In genomic region chr11:1827095-1827797, GRCh38 we compare ENCODE assay signal across 8 cellular contexts. TPM values are rescaled to one million over a fixed set of nuclear protein-coding genes. Genes with fewer than 3 reads are reported as not detected.
DNase-seq lines count a peak whose midpoint lies in the region; ATAC-seq and TF ChIP-seq lines count a peak whose summit lies in the region.

No MANE protein-coding gene starts in this region.

- H3K9me3 ChIP-seq in fibroblast of lung (ENCODE audit: control insufficient read depth, insufficient read depth, low read depth, low read length): no peaks in the 10 kb centered on the region
- no peaks in the 10 kb centered on the region for H3K9me3 ChIP-seq in CD8-positive, alpha-beta T cell (ENCODE audit: low read length)

- peak overlapping the region; percentile 51 for H3K4me2 ChIP-seq in fibroblast of lung (ENCODE audit: extremely low read depth, insufficient read depth, low read length)

- H3K36me3 Mint-ChIP-seq in CD8-positive, alpha-beta T cell: no peaks in the 10 kb centered on the region

- no peaks in the 10 kb centered on the region for H4K20me1 ChIP-seq in fibroblast of lung (ENCODE audit: control insufficient read depth, extremely low read depth, insufficient read depth, low read length)

- ATAC-seq in GM19397 (IDR thresholded peaks at IDR 0.05; ENCODE audit: unreplicated experiment): no peak
- ATAC-seq in CD8-positive, alpha-beta T cell: no peak
- no peak for ATAC-seq in HG03378 (IDR thresholded peaks at IDR 0.05; ENCODE audit: unreplicated experiment)
- no peak for ATAC-seq in HG02885 (IDR thresholded peaks at IDR 0.05; ENCODE audit: poor library complexity, unreplicated experiment)

- POLR2A ChIA-PET in CD8-positive, alpha-beta T cell (lab: Charles Lee): no interaction called here

- H3K4me3 ChIP-seq in fibroblast of lung (replicated peaks in 1 of 4; ENCODE audit: control extremely low read depth in 1 of 4, insufficient read depth in 1 of 4, low read depth in 3 of 4, low read length in 4 of 4): no peak overlapping the region
- H3K4me3 ChIP-seq in CD8-positive, alpha-beta T cell (ENCODE audit: low read depth, low read length): no peak overlapping the region

- no peak overlapping the region for H3K9ac ChIP-seq in fibroblast of lung (ENCODE audit: insufficient read depth, low read length)

- peaks cover 8% of the 10 kb centered on the region for H3K4me1 ChIP-seq in fibroblast of lung (ENCODE audit: control insufficient read depth, extremely low read depth, insufficient read depth, low read length)
- no peaks in the 10 kb centered on the region for H3K4me1 ChIP-seq in CD8-positive, alpha-beta T cell (ENCODE audit: insufficient read depth, low read length)

- peaks cover 4% of the 10 kb centered on the region for H3K27me3 ChIP-seq in fibroblast of lung (ENCODE audit: control insufficient read depth, insufficient read depth, low read length)
- H3K27me3 ChIP-seq in CD8-positive, alpha-beta T cell (ENCODE audit: insufficient read depth, low read length): no peaks in the 10 kb centered on the region

- H3K36me3 ChIP-seq in fibroblast of lung (ENCODE audit: control insufficient read depth, insufficient read depth, low read length): no peaks in the 10 kb centered on the region
- no peaks in the 10 kb centered on the region for H3K36me3 ChIP-seq in CD8-positive, alpha-beta T cell (ENCODE audit: insufficient read depth, low read length)

- no peak overlapping the region for H3K27ac Mint-ChIP-seq in CD8-positive, alpha-beta T cell

- H2AFZ ChIP-seq in fibroblast of lung (ENCODE audit: low read length): no peak overlapping the region

- H3K79me2 ChIP-seq in fibroblast of lung (ENCODE audit: control insufficient read depth, insufficient read depth, low read length): no peaks in the 10 kb centered on the region

- TF ChIP-seq CTCF in fibroblast of lung (conservative IDR thresholded peaks at IDR 0.05 in 1 of 2, IDR thresholded peaks at IDR 0.05 in 1 of 2; ENCODE audit: low read depth in 1 of 2, low read length in 2 of 2): no peak
- TF ChIP-seq CTCF in CD8-positive, alpha-beta T cell (IDR thresholded peaks at IDR 0.05): no peak

- H3K4me1 Mint-ChIP-seq in CD8-positive, alpha-beta T cell (ENCODE audit: low read depth): no peaks in the 10 kb centered on the region

- DNase-seq in DMS79 treated with DMSO at 0.1 percent for 48 hours (lab: John Stamatoyannopoulos, UW) (peak; percentile 53), NCI-H774 (lab: John Stamatoyannopoulos, UW) (peak; percentile 58), fibroblast of lung (ENCODE audit: low read depth in 2 of 2) (peak; percentile 74 to 90), posterior vena cava (ENCODE audit: low spot score) (peak; percentile 84)
- DNase-seq in CD8-positive, alpha-beta T cell: no peak

- H3K27me3 Mint-ChIP-seq in CD8-positive, alpha-beta T cell (ENCODE audit: low read depth): peaks cover 2% of the 10 kb centered on the region

- peak overlapping the region; percentile 23 for H3K27ac ChIP-seq in fibroblast of lung (ENCODE audit: insufficient read depth, low read length)
- H3K27ac ChIP-seq in CD8-positive, alpha-beta T cell (ENCODE audit: low read depth, low read length): no peak overlapping the region

- intact Hi-C loops in posterior vena cava (cut with DNase I): loop anchor here in 1 of 2 donors (5.0 kb wide), 1 partner anchor 1010 kb away; the partner anchor contains the start of gene PNPLA2
- intact Hi-C loops in CD8-positive, alpha-beta T cell (cut with DNase I, micrococcal nuclease): no loop called here

- H3K4me3 Mint-ChIP-seq in CD8-positive, alpha-beta T cell: no peak overlapping the region

- CTCF ChIA-PET in CD8-positive, alpha-beta T cell (lab: Charles Lee): interaction anchor here (0.8 to 5.8 kb wide), 3 partner anchors 134 to 324 kb away, joined by 4 to 49 read pairs (median 9); no protein-coding TSS in a partner anchor

- no peaks in the 10 kb centered on the region for H3K9me3 Mint-ChIP-seq in CD8-positive, alpha-beta T cell

RNA-seq across cellular contexts. Expression of gene SYT8, which starts 7.5 kb away (rescaled TPM):
- total RNA-seq in fibroblast of lung (not detected in 2 replicates), posterior vena cava (not detected)
- not detected in 2 replicates for polyA plus RNA-seq in fibroblast of lung
- polyA plus RNA-seq in fibroblast of lung (2012): not detected in 2 replicates
- polyA minus RNA-seq in fibroblast of lung (ENCODE audit: low replicate concordance): not detected in 2 replicates
- total RNA-seq in CD8-positive, alpha-beta T cell: not detected

RNA-seq across cellular contexts. Expression of gene TNNI2, which starts 11.5 kb away (rescaled TPM):
- total RNA-seq in fibroblast of lung (not detected in 2 replicates), posterior vena cava (1 to 10 TPM; 1.0 to 1.3 TPM)
- polyA plus RNA-seq in fibroblast of lung: not detected in 2 replicates
- not detected in 2 replicates for polyA plus RNA-seq in fibroblast of lung (2012)
- polyA minus RNA-seq in fibroblast of lung (ENCODE audit: low replicate concordance): not detected in 2 replicates
- total RNA-seq in CD8-positive, alpha-beta T cell: under 1 TPM in 1 of 2 experiments, not detected in 1; 0.60 TPM

RNA-seq across cellular contexts. Expression of gene LSP1, which starts 25.6 kb away (rescaled TPM):
- total RNA-seq in fibroblast of lung (1.8 and 6.7 TPM in 2 replicates), posterior vena cava (100 to 1,000 TPM in 1 of 2 donors, 10 to 100 TPM in 1; 39.1 to 122 TPM)
- polyA plus RNA-seq in fibroblast of lung: 0.19 and 1.3 TPM in 2 replicates
- 0.24 and 2.0 TPM in 2 replicates for polyA plus RNA-seq in fibroblast of lung (2012)
- polyA minus RNA-seq in fibroblast of lung (ENCODE audit: low replicate concordance): not detected in 2 replicates
- total RNA-seq in CD8-positive, alpha-beta T cell: 100 to 1,000 TPM; 190 to 191 TPM

Comparison
In these comparisons a context has a peak if more than half of its experiments do, and no peak if none do; other contexts are left out.
1. DNase-seq: peak in DMS79 treated with DMSO at 0.1 percent for 48 hours (single experiment), NCI-H774 (single experiment), fibroblast of lung (2 of 2) and posterior vena cava (single experiment); none in CD8-positive, alpha-beta T cell (0 of 7).